ENCODE assay signal across 8 cellular contexts in the genomic region with DNA sequence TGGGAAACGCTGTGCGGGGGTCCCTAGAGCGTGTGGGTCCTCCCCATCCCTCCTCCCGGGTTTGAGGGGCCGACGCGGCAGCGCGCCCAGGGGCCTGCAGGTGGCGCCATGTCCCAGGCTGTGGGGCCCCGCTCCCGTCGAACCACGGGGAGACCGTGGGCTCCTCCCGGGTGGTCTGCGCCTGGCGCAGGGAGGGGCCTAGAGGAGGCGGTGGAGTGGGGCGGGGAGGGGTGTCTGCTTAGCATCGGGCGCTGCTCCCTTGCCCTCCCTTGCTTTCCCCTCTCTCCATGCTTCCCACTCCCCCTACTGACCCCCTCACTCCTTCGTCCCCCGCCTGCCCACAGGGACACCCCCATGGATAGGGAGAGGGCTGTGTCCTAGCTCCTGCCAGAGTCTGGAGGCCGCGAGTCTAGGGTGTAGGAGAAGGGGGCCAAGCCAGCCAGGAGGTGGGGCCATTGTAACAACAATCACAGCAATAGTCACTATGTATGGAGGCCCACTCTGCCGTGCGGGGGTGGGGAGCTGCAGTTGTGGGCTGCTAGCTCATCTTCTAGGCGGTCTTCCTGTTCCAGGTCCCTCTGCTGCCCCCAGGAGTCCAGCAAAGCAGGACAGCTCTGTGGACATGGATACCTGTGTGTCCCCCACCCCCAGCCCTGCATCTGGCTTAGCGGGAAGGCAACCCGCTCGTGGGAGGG. TPM values are rescaled to one million over a fixed set of nuclear protein-coding genes. Genes with fewer than 3 reads are reported as not detected.
DNase-seq lines count a peak whose midpoint lies in the region; ATAC-seq, FAIRE-seq and TF ChIP-seq lines count a peak whose summit lies in the region.

No MANE protein-coding gene starts in this region.

- H3K27ac ChIP-seq in OCI-LY1 (ENCODE audit: low read depth, low read length, poor library complexity, severe bottlenecking): no peak overlapping the region
- no peak overlapping the region for H3K27ac ChIP-seq in gastroesophageal sphincter
- no peak overlapping the region for H3K27ac ChIP-seq in pancreas

- no peaks in the 10 kb centered on the region for H4K20me1 ChIP-seq in OCI-LY1 (ENCODE audit: insufficient read depth, low read length)

- no peak for FAIRE-seq in pancreas (lab: Jason Lieb, UNC)

- H3K4me2 ChIP-seq in OCI-LY1 (ENCODE audit: low read length): peak overlapping the region; percentile 50

- no peaks in the 10 kb centered on the region for H3F3A ChIP-seq in OCI-LY1 (ENCODE audit: insufficient read depth, low read length)

- H3K4me1 ChIP-seq in OCI-LY1 (ENCODE audit: insufficient read depth, low read length, severe bottlenecking) (peaks cover 35% of the 10 kb centered on the region), gastroesophageal sphincter (peaks cover 0 to 25% (median 6%) of the 10 kb centered on the region in 3 donors), pancreas (peaks cover 0 to 4% (median 0%) of the 10 kb centered on the region in 3 donors)

- H3K36me3 ChIP-seq in OCI-LY1 (ENCODE audit: insufficient read depth, low read length) (no peaks in the 10 kb centered on the region), gastroesophageal sphincter (peaks cover 0 to 1% of the 10 kb centered on the region in 2 donors), pancreas (no peaks in the 10 kb centered on the region)

- TF ChIP-seq CTCF in OCI-LY1 (IDR thresholded peaks at IDR 0.05; ENCODE audit: low read length): peak; percentile 88
- peak in 3 of 4 experiments; percentile 60 to 87 (median 66) for TF ChIP-seq CTCF in gastroesophageal sphincter (IDR thresholded peaks at IDR 0.05)
- peak; percentile 43 to 61 (median 55) for TF ChIP-seq CTCF in pancreas (IDR thresholded peaks at IDR 0.05)

- intact Hi-C loops in pancreas (cut with DNase I): loop anchor here in 1 of 3 donors (5.0 to 10.0 kb wide), 2 partner anchors 212 to 264 kb away; no protein-coding TSS in a partner anchor

- H2AFZ ChIP-seq in OCI-LY1 (ENCODE audit: low read length): no peak overlapping the region

- no peaks in the 10 kb centered on the region for H3K27me3 ChIP-seq in OCI-LY1 (ENCODE audit: insufficient read depth, low read length)
- H3K27me3 ChIP-seq in gastroesophageal sphincter: no peaks in the 10 kb centered on the region
- H3K27me3 ChIP-seq in pancreas: no peaks in the 10 kb centered on the region

- peak; percentile 83 for DNase-seq in AG08395 (ENCODE audit: low spot score)
- peak; percentile 12 for DNase-seq in activated effector memory CD4-positive, alpha-beta T cell treated with Interleukin-2 at 50 U/mL for 16 hours
- peak in 5 of 6 donors; percentile 12 to 83 (median 40) for DNase-seq in pancreas
- no peak for DNase-seq in GF-D8 (lab: John Stamatoyannopoulos, UW)

- no peaks in the 10 kb centered on the region for H3K79me2 ChIP-seq in OCI-LY1 (ENCODE audit: insufficient read depth, low read length)

- no peak for TF ChIP-seq POLR2A in gastroesophageal sphincter (IDR thresholded peaks at IDR 0.05)

- H3K9me2 ChIP-seq in OCI-LY1 (ENCODE audit: low read depth, low read length): no peaks in the 10 kb centered on the region

- H3K9ac ChIP-seq in OCI-LY1 (ENCODE audit: low read length): no peak overlapping the region; the same call in 1 of the 2 replicates

- peak; percentile 54 for ATAC-seq in GM18868 (IDR thresholded peaks at IDR 0.05; ENCODE audit: unreplicated experiment)
- peak; percentile 26 for ATAC-seq in gastroesophageal sphincter
- peak; percentile 38 to 91 (median 80) for ATAC-seq in pancreas
- ATAC-seq in HG03521 (IDR thresholded peaks at IDR 0.05; ENCODE audit: unreplicated experiment): no peak

- no peak for TF ChIP-seq EP300 in gastroesophageal sphincter (IDR thresholded peaks at IDR 0.05)

- H3K4me3 ChIP-seq in OCI-LY1 (ENCODE audit: low read depth, low read length, poor library complexity, severe bottlenecking) (peak overlapping the region; percentile 36), gastroesophageal sphincter (peak overlapping the region in 1 of 2 donors; percentile 9), pancreas (no peak overlapping the region)

- WGBS in gastroesophageal sphincter (ENCODE audit: low coverage in 1 of 2), 2 donors: 7% methylated on average over 5 of the region's 32 CpGs; no CpG with 5 or more reads in 1 of the 2 donors
- WGBS in pancreas, 2 donors: 18 to 27% methylated on average over 28 to 32 of the region's 32 CpGs

- no peaks in the 10 kb centered on the region for H3K9me3 ChIP-seq in OCI-LY1 (ENCODE audit: low read length)
- H3K9me3 ChIP-seq in gastroesophageal sphincter: no peaks in the 10 kb centered on the region
- H3K9me3 ChIP-seq in pancreas: no peaks in the 10 kb centered on the region

RNA-seq across cellular contexts. Expression of gene CHMP4B, which starts 51.7 kb away (rescaled TPM):
- 100 to 1,000 TPM in 3 of 4 donors, 10 to 100 TPM in 1; 93.4 to 118 (median 112) TPM for total RNA-seq in gastroesophageal sphincter
- total RNA-seq in pancreas: 10 to 100 TPM; 28.4 to 57.0 (median 37.2) TPM
- 10 to 100 TPM; 44.1 to 66.3 TPM for polyA plus RNA-seq in pancreas
